22 cellular contexts compared by ENCODE assay signal in the genomic region with DNA sequence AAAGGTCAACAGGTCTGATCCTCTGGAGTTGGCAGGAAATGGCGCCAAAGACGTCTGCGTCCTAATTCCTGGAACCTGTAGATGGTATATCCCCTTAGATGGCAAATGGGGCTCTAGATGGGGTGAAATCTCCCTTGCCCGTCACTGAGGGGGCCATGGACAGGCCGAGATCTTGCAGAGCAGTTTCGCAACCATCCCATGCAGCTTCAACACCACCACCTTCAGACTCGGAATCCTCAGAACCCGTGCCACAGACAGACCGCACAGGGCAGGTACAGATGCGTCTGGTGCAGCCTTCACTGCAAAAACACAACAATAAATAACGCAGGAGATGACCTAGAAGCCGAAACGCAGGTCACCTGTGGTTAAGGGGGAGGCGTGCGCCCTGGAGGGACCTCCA. TPM values are rescaled to one million over a fixed set of nuclear protein-coding genes. Genes with fewer than 3 reads are reported as not detected.
DNase-seq lines count a peak whose midpoint lies in the region; ATAC-seq, FAIRE-seq and TF ChIP-seq lines count a peak whose summit lies in the region.
"Had no signal": no experiment of that assay in that cellular context is flagged by ENCODE, and none has a peak within 500 bp of the region (broad histone marks: within the 10 kb centered on the region; RNA-seq: fewer than 3 reads in every experiment).

No MANE protein-coding gene starts in this region.

- H2AK5ac ChIP-seq in H1 (ENCODE audit: low read depth, low read length), result no peak overlapping the region

- no peak overlapping the region for H3K56ac ChIP-seq in H1 (replicated peaks; ENCODE audit: insufficient read length, low read depth, low read length)

- H3K4me1 ChIP-seq in HepG2 (ENCODE audit: insufficient read depth, low read length), result no peaks in the 10 kb centered on the region
- H3K4me1 ChIP-seq in right lobe of liver, result peaks cover 0 to 66% (median 18%) of the 10 kb centered on the region in 4 donors
- H3K4me1 ChIP-seq in H1 (replicated peaks in 1 of 4; ENCODE audit: control insufficient read depth in 3 of 4, insufficient read depth in 4 of 4, low read length in 3 of 4), result peaks cover 0 to 14% (median 8%) of the 10 kb centered on the region in 4 experiments; a peak in 6 of 7 replicates
- H3K4me1 ChIP-seq: HAP-1, SJSA1 had no signal

- TF ChIP-seq CTCF in HepG2 (CRISPR knock-in tag; IDR thresholded peaks at IDR 0.05), result no peak
- TF ChIP-seq CTCF in right lobe of liver (IDR thresholded peaks at IDR 0.05), result no peak
- TF ChIP-seq CTCF in H1 (IDR thresholded peaks at IDR 0.05; ENCODE audit: control extremely low read depth in 1 of 3, insufficient read depth in 1 of 3, low read depth in 1 of 3, low read length in 3 of 3), result no peak

- no peak overlapping the region for H3K4ac ChIP-seq in H1 (replicated peaks; ENCODE audit: insufficient read length, low read depth, low read length)

- H4K8ac ChIP-seq in H1 (ENCODE audit: extremely low read depth, insufficient read depth, low read length), result no peak overlapping the region

- CTCF ChIA-PET in HepG2 (lab: Yijun Ruan, JAX; ENCODE audit: low intra/inter-chr PET ratio, low total read pairs) (no interaction called here), H1 (lab: Charles Lee; ENCODE audit: partially characterized antibody) (interaction anchor here (1.2 to 16.5 kb wide), 8 partner anchors 10 to 62 kb away, joined by 4 to 228 read pairs (median 5); no protein-coding TSS in a partner anchor)

- in situ Hi-C loops in HepG2 (cut with HindIII; ENCODE audit: extremely low pct_ligation_motif_present, low pct_unique_long_range_greater_than_20kb), result no loop called here

- H3K27me3 ChIP-seq in HepG2 (ENCODE audit: control insufficient read depth in 1 of 2, insufficient read depth in 2 of 2, low read length in 2 of 2) (no peaks in the 10 kb centered on the region), right lobe of liver (no peaks in the 10 kb centered on the region), H1 (replicated peaks in 1 of 4; ENCODE audit: control insufficient read depth in 3 of 4, extremely low read depth in 1 of 4, insufficient read depth in 3 of 4, low read length in 3 of 4) (no peaks in the 10 kb centered on the region)
- H3K27me3 ChIP-seq: SJSA1 had no signal

- no peak overlapping the region for H3K18ac ChIP-seq in H1 (ENCODE audit: extremely low read depth, low read length)

- no peak overlapping the region for H3K9ac ChIP-seq in HepG2 (ENCODE audit: insufficient read depth, low read depth, low read length)
- no peak overlapping the region for H3K9ac ChIP-seq in H1 (replicated peaks in 1 of 4; ENCODE audit: extremely low read depth in 1 of 4, low read depth in 3 of 4, low read length in 3 of 4)
- H3K9ac ChIP-seq: GM23248, KMS-11 had no signal

- POLR2A ChIA-PET in HepG2 (lab: Yijun Ruan, JAX), result no interaction called here
- POLR2A ChIA-PET in H1 (lab: Charles Lee; ENCODE audit: partially characterized antibody), result interaction anchor here (1.0 to 2.8 kb wide), 3 partner anchors 11 to 16 kb away, joined by 3 to 8 read pairs (median 5); no protein-coding TSS in a partner anchor

- H2BK5ac ChIP-seq in H1 (ENCODE audit: low read depth, low read length), result peak overlapping the region; percentile 44; the same call in 1 of the 2 replicates

- H4K20me1 ChIP-seq in HepG2 (ENCODE audit: insufficient read depth, low read length) (0 out of 2 replicates have a peak, but pooled peaks cover 3% of the 10 kb centered on the region), H1 (replicated peaks in 1 of 2; ENCODE audit: control insufficient read depth in 1 of 2, insufficient read depth in 2 of 2, low read length in 2 of 2) (peaks cover 0 to 14% of the 10 kb centered on the region in 2 experiments)

- no peak overlapping the region for H4K91ac ChIP-seq in H1 (replicated peaks; ENCODE audit: insufficient read length, low read length)

- H2BK12ac ChIP-seq in H1 (ENCODE audit: low read depth, low read length), result 0 out of 2 replicates have a peak overlapping the region, but pooled peaks have one; percentile 27

- H3K27ac ChIP-seq in HepG2 (ENCODE audit: extremely low read length, insufficient read depth, low read length) (no peak overlapping the region), right lobe of liver (no peak overlapping the region), H1 (ENCODE audit: low read depth, low read length) (no peak overlapping the region)
- H3K27ac ChIP-seq: GM23248, KMS-11, SJSA1 had no signal

- TF ChIP-seq RAD21 in HepG2 (CRISPR knock-in tag; IDR thresholded peaks at IDR 0.05) (no peak), H1 (IDR thresholded peaks at IDR 0.05 in 1 of 2, conservative IDR thresholded peaks at IDR 0.05 in 1 of 2; ENCODE audit: low read depth in 2 of 2, low read length in 2 of 2) (no peak)

- H3K4me3 ChIP-seq in HepG2 (replicated peaks in 1 of 3; ENCODE audit: insufficient read depth in 1 of 3, low read depth in 2 of 3, low read length in 3 of 3), result no peak overlapping the region
- H3K4me3 ChIP-seq in right lobe of liver, result no peak overlapping the region
- H3K4me3 ChIP-seq in H1 (ENCODE audit: extremely low read depth in 1 of 4, insufficient read depth in 2 of 4, low read depth in 3 of 4, low read length in 4 of 4), result no peak overlapping the region
- H3K4me3 ChIP-seq: GM23248, HAP-1, SJSA1 had no signal

- H2BK120ac ChIP-seq in H1 (replicated peaks; ENCODE audit: low read depth, low read length), result no peak overlapping the region

- H3K9me3 ChIP-seq in HepG2 (ENCODE audit: low read length), result no peaks in the 10 kb centered on the region
- no peaks in the 10 kb centered on the region for H3K9me3 ChIP-seq in right lobe of liver
- H3K9me3 ChIP-seq in H1 (ENCODE audit: insufficient read depth in 2 of 2, low read depth in 1 of 2, low read length in 1 of 2), result no peaks in the 10 kb centered on the region
- H3K9me3 ChIP-seq: HAP-1, SJSA1 had no signal

- no peak overlapping the region for H4K5ac ChIP-seq in H1 (ENCODE audit: insufficient read length, low read depth, low read length)

- intact Hi-C loops in HepG2 (cut with micrococcal nuclease; ENCODE audit: unreplicated experiment) (no loop called here), right lobe of liver (cut with DNase I) (no loop called here)

- no peak overlapping the region for H3K23ac ChIP-seq in H1 (ENCODE audit: insufficient read length)

- FAIRE-seq in HepG2 (lab: Jason Lieb, UNC) (no peak), H1 (lab: Jason Lieb, UNC) (no peak)
- FAIRE-seq: D721Med, HTR-8/SVneo had no signal

- BruUV-seq in HepG2 (replicated peaks; lab: Mats Ljungman, UMichigan), result no TSS peak

- peaks cover 2% of the 10 kb centered on the region; the same call in 1 of the 2 replicates for H3K23me2 ChIP-seq in H1 (ENCODE audit: low read depth, low read length)

- DNase-seq in HepG2 (ENCODE audit: low spot score) (no peak), right lobe of liver (no peak), H1 (ENCODE audit: low read depth in 1 of 2, low spot score in 2 of 2) (no peak), kidney glomerular epithelial cell (lab: John Stamatoyannopoulos, UW) (no peak), iPS-NIHi7 (ENCODE audit: extremely low spot score) (no peak)
- DNase-seq: CD4-positive, alpha-beta T cell; GM23248; HFFc6; MM.1S; NCI-H2029; NCI-H446 treated with DMSO at 0.1 percent for 48 hours; NCI-H526; NCI-H82; NK-92 treated with Interleukin-12 subunit alpha and Interleukin-12 subunit beta, amount 100 ng/mL, for 24 hours; PC-3; Right ventricle myocardium superior had no signal

- H3K79me2 ChIP-seq in HepG2 (ENCODE audit: insufficient read depth, low read length), result peaks cover 6% of the 10 kb centered on the region
- peaks cover 0 to 28% of the 10 kb centered on the region in 2 experiments; a peak in 2 of 4 replicates for H3K79me2 ChIP-seq in H1 (ENCODE audit: control insufficient read depth in 1 of 2, insufficient read depth in 2 of 2, low read length in 2 of 2)

- H3K4me2 ChIP-seq in HepG2 (ENCODE audit: low read depth, low read length) (no peak overlapping the region), H1 (ENCODE audit: insufficient read depth in 1 of 2, low read depth in 2 of 2, low read length in 2 of 2) (no peak overlapping the region)
- H3K4me2 ChIP-seq: KMS-11 had no signal

- H3K14ac ChIP-seq in H1 (ENCODE audit: insufficient read length), result no peak overlapping the region

- H2AFZ ChIP-seq in HepG2 (ENCODE audit: low read length) (no peak overlapping the region), H1 (ENCODE audit: low read length) (no peak overlapping the region)
- H2AFZ ChIP-seq: GM23248 had no signal

- H3K36me3 ChIP-seq in HepG2 (replicated peaks in 1 of 2; ENCODE audit: control insufficient read depth in 1 of 2, insufficient read depth in 2 of 2, low read length in 2 of 2) (peaks cover 4 to 16% of the 10 kb centered on the region in 2 experiments; a peak in 3 of 5 replicates), right lobe of liver (no peaks in the 10 kb centered on the region), H1 (ENCODE audit: control insufficient read depth in 2 of 4, insufficient read depth in 4 of 4, low read length in 3 of 4) (peaks cover 0 to 9% (median 2%) of the 10 kb centered on the region in 4 experiments; a peak in 1 of 8 replicates)

- peaks cover 13% of the 10 kb centered on the region for H3K79me1 ChIP-seq in H1 (ENCODE audit: low read depth, low read length)

- no peak for TF ChIP-seq EP300 in HepG2 (IDR thresholded peaks at IDR 0.05; ENCODE audit: low read depth in 2 of 2, low read length in 2 of 2)
- TF ChIP-seq EP300 in HepG2 (CRISPR knock-in tag; IDR thresholded peaks at IDR 0.05; ENCODE audit: borderline replicate concordance), result no peak
- TF ChIP-seq EP300 in H1 (IDR thresholded peaks at IDR 0.05; ENCODE audit: borderline replicate concordance in 1 of 2, low read depth in 2 of 2, low read length in 2 of 2), result no peak

- H2BK15ac ChIP-seq in H1 (ENCODE audit: low read length), result no peak overlapping the region

- no peak for TF ChIP-seq POLR2A in HepG2 (IDR thresholded peaks at IDR 0.05; ENCODE audit: insufficient read depth in 1 of 2, low read depth in 2 of 2, low read length in 2 of 2)
- TF ChIP-seq POLR2A in right lobe of liver (IDR thresholded peaks at IDR 0.05), result no peak
- no peak for TF ChIP-seq POLR2A in H1 (IDR thresholded peaks at IDR 0.05; ENCODE audit: control extremely low read depth in 1 of 2, low read depth in 2 of 2, low read length in 2 of 2)

- ATAC-seq in HepG2 (no peak), right lobe of liver (no peak), GM21528 (IDR thresholded peaks at IDR 0.05; ENCODE audit: low FRiP score, unreplicated experiment) (no peak)
- ATAC-seq: PC-3 had no signal

- H2BK20ac ChIP-seq in H1 (ENCODE audit: low read length), result no peak overlapping the region

- 95% methylated on average over 14 of the region's 15 CpGs for WGBS in HepG2 (ENCODE audit: low lambda C conversion rate)
- 67% methylated on average over 11 of the region's 15 CpGs for WGBS in right lobe of liver (ENCODE audit: insufficient coverage, low coverage, low lambda C conversion rate, missing lambda C conversion rate)
- 91% methylated on average over 15 of the region's 15 CpGs; no CpG with 5 or more reads in 1 of the 2 experiments for WGBS in H1 (ENCODE audit: extremely low coverage in 1 of 2, insufficient coverage in 1 of 2, insufficient read length in 1 of 2, insufficient replicate concordance in 2 of 2, low coverage in 1 of 2, low lambda C conversion rate in 2 of 2, missing lambda C conversion rate in 1 of 2), 2 experiments

RNA-seq across cellular contexts. Expression of gene REXO1, which starts 17.7 kb away (rescaled TPM):
- total RNA-seq in HepG2 (2016; rRNA removed; fragmentation: Illumina TruSeq; extraction: Trizol) (3.0 and 5.0 TPM in 2 replicates), right lobe of liver (10 to 100 TPM in 4 of 6 experiments, 1 to 10 TPM in 2; 8.0 to 17.7 (median 12.6) TPM)
- 1.1 and 3.2 TPM in 2 replicates for total RNA-seq in HepG2 (2016; cell fraction: cytosol; rRNA removed; fragmentation: Illumina TruSeq; extraction: Trizol; ENCODE audit: low read depth)
- 4.1 and 5.2 TPM in 2 replicates for total RNA-seq in HepG2 (2016; cell fraction: insoluble cytoplasmic fraction; rRNA removed; fragmentation: Illumina TruSeq; extraction: Trizol)
- total RNA-seq in HepG2 (2016; cell fraction: membrane; rRNA removed; fragmentation: Illumina TruSeq; extraction: Trizol), result 3.9 and 4.2 TPM in 2 replicates
- total RNA-seq in HepG2 (2016; cell fraction: nucleus; rRNA removed; fragmentation: Illumina TruSeq; extraction: Trizol), result 6.0 and 7.6 TPM in 2 replicates
- polyA plus RNA-seq in HepG2 (2011; rRNA removed) (11.2 and 13.0 TPM in 2 replicates), H1 (2011; rRNA removed) (44.3 and 69.6 TPM in 2 replicates)
- polyA plus RNA-seq in HepG2 (2011; cell fraction: cytosol; rRNA removed), result 8.7 and 9.8 TPM in 2 replicates
- 91.1 and 123 TPM in 2 replicates for polyA plus RNA-seq in HepG2 (2011; cell fraction: nucleus; rRNA removed)
- 13.8 and 15.4 TPM in 2 replicates for polyA plus RNA-seq in HepG2 (2012)
- polyA plus RNA-seq in HepG2 (2016; cell fraction: cytosol; fragmentation: Illumina TruSeq; extraction: Trizol; ENCODE audit: low read depth), result 1.7 and 1.8 TPM in 2 replicates
- 7.3 and 10.0 TPM in 2 replicates for polyA plus RNA-seq in HepG2 (2016; cell fraction: insoluble cytoplasmic fraction; fragmentation: Illumina TruSeq; extraction: Trizol; ENCODE audit: low read depth)
- 5.1 and 5.3 TPM in 2 replicates for polyA plus RNA-seq in HepG2 (2016; cell fraction: membrane; fragmentation: Illumina TruSeq; extraction: Trizol; ENCODE audit: low read depth)
- 39.5 and 44.1 TPM in 2 replicates for polyA plus RNA-seq in HepG2 (2016; cell fraction: nucleus; fragmentation: Illumina TruSeq; extraction: Trizol; ENCODE audit: insufficient read depth, low read depth)
- polyA minus RNA-seq in HepG2 (2011; rRNA and poly(A)+ RNA removed; ENCODE audit: low replicate concordance), result 16.3 and 19.1 TPM in 2 replicates
- polyA minus RNA-seq in HepG2 (2011; cell fraction: cytosol; rRNA and poly(A)+ RNA removed), result 5.5 and 7.7 TPM in 2 replicates
- polyA minus RNA-seq in HepG2 (2011; cell fraction: nucleus; rRNA and poly(A)+ RNA removed), result 9.3 and 10.8 TPM in 2 replicates
- total RNA-seq in H1 (2021; fragmentation: NEBNext Ultra II Directional; extraction: Animal tissue kit (Norgen Biotek cat#: 25700)), result 42.4 and 44.3 TPM in 2 replicates
- polyA plus RNA-seq in H1 (2011; cell fraction: cytosol; rRNA removed), result 21.3 TPM
- 69.2 TPM for polyA plus RNA-seq in H1 (2011; cell fraction: nucleus; rRNA removed)
- 35.1 to 44.9 TPM (median 43.7 TPM) in 4 replicates for polyA plus RNA-seq in H1 (2012, experiment 1 of 2)
- 33.4 TPM for polyA plus RNA-seq in H1 (2012, experiment 2 of 2)
- 22.8 TPM for polyA plus RNA-seq in H1 (2013, experiment 1 of 2)
- polyA plus RNA-seq in H1 (2013, experiment 2 of 2), result 21.3 TPM
- polyA minus RNA-seq in H1 (2011; rRNA and poly(A)+ RNA removed), result 18.8 and 19.5 TPM in 2 replicates
- polyA minus RNA-seq in H1 (2011; cell fraction: cytosol; rRNA and poly(A)+ RNA removed), result 24.8 TPM
- 20.1 TPM for polyA minus RNA-seq in H1 (2011; cell fraction: nucleus; rRNA and poly(A)+ RNA removed)

RNA-seq across cellular contexts. Expression of gene ATP8B3, which starts 18.5 kb away (rescaled TPM):
- total RNA-seq in HepG2 (2016; rRNA removed; fragmentation: Illumina TruSeq; extraction: Trizol) (1.8 and 2.6 TPM in 2 replicates), right lobe of liver (1 to 10 TPM in 5 of 6 experiments, under 1 TPM in 1; 0.86 to 5.7 (median 3.1) TPM)
- 0.35 and 0.40 TPM in 2 replicates for total RNA-seq in HepG2 (2016; cell fraction: cytosol; rRNA removed; fragmentation: Illumina TruSeq; extraction: Trizol; ENCODE audit: low read depth)
- total RNA-seq in HepG2 (2016; cell fraction: insoluble cytoplasmic fraction; rRNA removed; fragmentation: Illumina TruSeq; extraction: Trizol), result 1.8 and 2.6 TPM in 2 replicates
- total RNA-seq in HepG2 (2016; cell fraction: membrane; rRNA removed; fragmentation: Illumina TruSeq; extraction: Trizol), result 1.2 and 1.7 TPM in 2 replicates
- total RNA-seq in HepG2 (2016; cell fraction: nucleus; rRNA removed; fragmentation: Illumina TruSeq; extraction: Trizol), result 1.9 and 3.5 TPM in 2 replicates
- polyA plus RNA-seq in HepG2 (2011; rRNA removed) (5.8 and 5.9 TPM in 2 replicates), H1 (2011; rRNA removed) (9.3 and 10.0 TPM in 2 replicates)
- polyA plus RNA-seq in HepG2 (2011; cell fraction: cytosol; rRNA removed), result 3.8 and 4.8 TPM in 2 replicates
- polyA plus RNA-seq in HepG2 (2011; cell fraction: nucleus; rRNA removed), result 10.6 and 12.8 TPM in 2 replicates
- polyA plus RNA-seq in HepG2 (2012), result 2.4 and 2.5 TPM in 2 replicates
- polyA plus RNA-seq in HepG2 (2016; cell fraction: cytosol; fragmentation: Illumina TruSeq; extraction: Trizol; ENCODE audit: low read depth), result 0.36 and 0.59 TPM in 2 replicates
- 1.1 and 2.2 TPM in 2 replicates for polyA plus RNA-seq in HepG2 (2016; cell fraction: insoluble cytoplasmic fraction; fragmentation: Illumina TruSeq; extraction: Trizol; ENCODE audit: low read depth)
- 0.69 and 0.98 TPM in 2 replicates for polyA plus RNA-seq in HepG2 (2016; cell fraction: membrane; fragmentation: Illumina TruSeq; extraction: Trizol; ENCODE audit: low read depth)
- polyA plus RNA-seq in HepG2 (2016; cell fraction: nucleus; fragmentation: Illumina TruSeq; extraction: Trizol; ENCODE audit: insufficient read depth, low read depth), result 9.6 and 11.4 TPM in 2 replicates
- polyA minus RNA-seq in HepG2 (2011; rRNA and poly(A)+ RNA removed; ENCODE audit: low replicate concordance), result 10.3 and 16.8 TPM in 2 replicates
- 4.6 and 5.4 TPM in 2 replicates for polyA minus RNA-seq in HepG2 (2011; cell fraction: cytosol; rRNA and poly(A)+ RNA removed)
- 2.7 and 3.0 TPM in 2 replicates for polyA minus RNA-seq in HepG2 (2011; cell fraction: nucleus; rRNA and poly(A)+ RNA removed)
- total RNA-seq in H1 (2021; fragmentation: NEBNext Ultra II Directional; extraction: Animal tissue kit (Norgen Biotek cat#: 25700)), result 2.9 and 4.1 TPM in 2 replicates
- 9.1 TPM for polyA plus RNA-seq in H1 (2011; cell fraction: cytosol; rRNA removed)
- 19.8 TPM for polyA plus RNA-seq in H1 (2011; cell fraction: nucleus; rRNA removed)
- polyA plus RNA-seq in H1 (2012, experiment 1 of 2), result 4.2 to 8.7 TPM (median 7.7 TPM) in 4 replicates
- polyA plus RNA-seq in H1 (2012, experiment 2 of 2), result 4.7 TPM
- polyA plus RNA-seq in H1 (2013, experiment 1 of 2), result 5.4 TPM
- 4.9 TPM for polyA plus RNA-seq in H1 (2013, experiment 2 of 2)
- polyA minus RNA-seq in H1 (2011; rRNA and poly(A)+ RNA removed), result 4.7 and 7.9 TPM in 2 replicates
- 5.4 TPM for polyA minus RNA-seq in H1 (2011; cell fraction: cytosol; rRNA and poly(A)+ RNA removed)
- 5.2 TPM for polyA minus RNA-seq in H1 (2011; cell fraction: nucleus; rRNA and poly(A)+ RNA removed)

RNA-seq across cellular contexts. Expression of gene KLF16, which starts 32.8 kb away (rescaled TPM):
- total RNA-seq in HepG2 (2016; rRNA removed; fragmentation: Illumina TruSeq; extraction: Trizol) (6.2 and 6.7 TPM in 2 replicates), right lobe of liver (10 to 100 TPM in 5 of 6 experiments, 1 to 10 TPM in 1; 9.9 to 23.6 (median 10.8) TPM)
- 2.1 and 2.2 TPM in 2 replicates for total RNA-seq in HepG2 (2016; cell fraction: cytosol; rRNA removed; fragmentation: Illumina TruSeq; extraction: Trizol; ENCODE audit: low read depth)
- total RNA-seq in HepG2 (2016; cell fraction: insoluble cytoplasmic fraction; rRNA removed; fragmentation: Illumina TruSeq; extraction: Trizol), result 5.5 and 5.9 TPM in 2 replicates
- 8.3 and 8.9 TPM in 2 replicates for total RNA-seq in HepG2 (2016; cell fraction: membrane; rRNA removed; fragmentation: Illumina TruSeq; extraction: Trizol)
- total RNA-seq in HepG2 (2016; cell fraction: nucleus; rRNA removed; fragmentation: Illumina TruSeq; extraction: Trizol), result 4.0 and 4.8 TPM in 2 replicates
- polyA plus RNA-seq in HepG2 (2011; rRNA removed) (3.5 and 4.7 TPM in 2 replicates), H1 (2011; rRNA removed) (14.3 and 44.7 TPM in 2 replicates)
- polyA plus RNA-seq in HepG2 (2011; cell fraction: cytosol; rRNA removed), result 3.7 and 7.0 TPM in 2 replicates
- 16.7 and 31.9 TPM in 2 replicates for polyA plus RNA-seq in HepG2 (2011; cell fraction: nucleus; rRNA removed)
- polyA plus RNA-seq in HepG2 (2012), result 8.3 and 9.4 TPM in 2 replicates
- 3.2 and 3.4 TPM in 2 replicates for polyA plus RNA-seq in HepG2 (2016; cell fraction: cytosol; fragmentation: Illumina TruSeq; extraction: Trizol; ENCODE audit: low read depth)
- 12.0 and 14.3 TPM in 2 replicates for polyA plus RNA-seq in HepG2 (2016; cell fraction: insoluble cytoplasmic fraction; fragmentation: Illumina TruSeq; extraction: Trizol; ENCODE audit: low read depth)
- polyA plus RNA-seq in HepG2 (2016; cell fraction: membrane; fragmentation: Illumina TruSeq; extraction: Trizol; ENCODE audit: low read depth), result 8.9 and 9.3 TPM in 2 replicates
- 11.4 and 12.0 TPM in 2 replicates for polyA plus RNA-seq in HepG2 (2016; cell fraction: nucleus; fragmentation: Illumina TruSeq; extraction: Trizol; ENCODE audit: insufficient read depth, low read depth)
- 3.1 and 9.7 TPM in 2 replicates for polyA minus RNA-seq in HepG2 (2011; rRNA and poly(A)+ RNA removed; ENCODE audit: low replicate concordance)
- 8.9 and 15.3 TPM in 2 replicates for polyA minus RNA-seq in HepG2 (2011; cell fraction: cytosol; rRNA and poly(A)+ RNA removed)
- polyA minus RNA-seq in HepG2 (2011; cell fraction: nucleus; rRNA and poly(A)+ RNA removed), result 2.1 and 2.2 TPM in 2 replicates
- total RNA-seq in H1 (2021; fragmentation: NEBNext Ultra II Directional; extraction: Animal tissue kit (Norgen Biotek cat#: 25700)), result 45.9 and 53.2 TPM in 2 replicates
- 15.0 TPM for polyA plus RNA-seq in H1 (2011; cell fraction: cytosol; rRNA removed)
- polyA plus RNA-seq in H1 (2011; cell fraction: nucleus; rRNA removed), result 29.0 TPM
- 15.6 to 26.7 TPM (median 23.8 TPM) in 4 replicates for polyA plus RNA-seq in H1 (2012, experiment 1 of 2)
- 21.5 TPM for polyA plus RNA-seq in H1 (2012, experiment 2 of 2)
- polyA plus RNA-seq in H1 (2013, experiment 1 of 2), result 27.2 TPM
- 28.5 TPM for polyA plus RNA-seq in H1 (2013, experiment 2 of 2)
- 1.1 and 2.2 TPM in 2 replicates for polyA minus RNA-seq in H1 (2011; rRNA and poly(A)+ RNA removed)
- 32.1 TPM for polyA minus RNA-seq in H1 (2011; cell fraction: cytosol; rRNA and poly(A)+ RNA removed)
- 10.4 TPM for polyA minus RNA-seq in H1 (2011; cell fraction: nucleus; rRNA and poly(A)+ RNA removed)

RNA-seq across cellular contexts. Expression of gene ABHD17A, which starts 54.7 kb away (rescaled TPM):
- total RNA-seq in HepG2 (2016; rRNA removed; fragmentation: Illumina TruSeq; extraction: Trizol) (27.9 and 40.8 TPM in 2 replicates), right lobe of liver (10 to 100 TPM; 20.4 to 49.5 (median 23.5) TPM)
- total RNA-seq in HepG2 (2016; cell fraction: cytosol; rRNA removed; fragmentation: Illumina TruSeq; extraction: Trizol; ENCODE audit: low read depth), result 52.2 and 64.4 TPM in 2 replicates
- 24.0 and 37.3 TPM in 2 replicates for total RNA-seq in HepG2 (2016; cell fraction: insoluble cytoplasmic fraction; rRNA removed; fragmentation: Illumina TruSeq; extraction: Trizol)
- total RNA-seq in HepG2 (2016; cell fraction: membrane; rRNA removed; fragmentation: Illumina TruSeq; extraction: Trizol), result 65.2 and 82.2 TPM in 2 replicates
- total RNA-seq in HepG2 (2016; cell fraction: nucleus; rRNA removed; fragmentation: Illumina TruSeq; extraction: Trizol), result 17.1 and 19.3 TPM in 2 replicates
- polyA plus RNA-seq in HepG2 (2011; rRNA removed) (27.7 and 44.6 TPM in 2 replicates), H1 (2011; rRNA removed) (87.4 and 98.0 TPM in 2 replicates)
- polyA plus RNA-seq in HepG2 (2011; cell fraction: cytosol; rRNA removed), result 25.9 and 53.1 TPM in 2 replicates
- polyA plus RNA-seq in HepG2 (2011; cell fraction: nucleus; rRNA removed), result 72.5 and 83.8 TPM in 2 replicates
- polyA plus RNA-seq in HepG2 (2012), result 11.9 and 16.2 TPM in 2 replicates
- 51.0 and 62.5 TPM in 2 replicates for polyA plus RNA-seq in HepG2 (2016; cell fraction: cytosol; fragmentation: Illumina TruSeq; extraction: Trizol; ENCODE audit: low read depth)
- 25.3 and 27.0 TPM in 2 replicates for polyA plus RNA-seq in HepG2 (2016; cell fraction: insoluble cytoplasmic fraction; fragmentation: Illumina TruSeq; extraction: Trizol; ENCODE audit: low read depth)
- 54.6 and 60.4 TPM in 2 replicates for polyA plus RNA-seq in HepG2 (2016; cell fraction: membrane; fragmentation: Illumina TruSeq; extraction: Trizol; ENCODE audit: low read depth)
- 38.7 and 42.0 TPM in 2 replicates for polyA plus RNA-seq in HepG2 (2016; cell fraction: nucleus; fragmentation: Illumina TruSeq; extraction: Trizol; ENCODE audit: insufficient read depth, low read depth)
- polyA minus RNA-seq in HepG2 (2011; rRNA and poly(A)+ RNA removed; ENCODE audit: low replicate concordance), result 15.0 and 50.9 TPM in 2 replicates
- polyA minus RNA-seq in HepG2 (2011; cell fraction: cytosol; rRNA and poly(A)+ RNA removed), result 17.2 and 18.0 TPM in 2 replicates
- polyA minus RNA-seq in HepG2 (2011; cell fraction: nucleus; rRNA and poly(A)+ RNA removed), result 5.7 and 5.8 TPM in 2 replicates
- total RNA-seq in H1 (2021; fragmentation: NEBNext Ultra II Directional; extraction: Animal tissue kit (Norgen Biotek cat#: 25700)), result 41.2 and 45.3 TPM in 2 replicates
- 60.4 TPM for polyA plus RNA-seq in H1 (2011; cell fraction: cytosol; rRNA removed)
- polyA plus RNA-seq in H1 (2011; cell fraction: nucleus; rRNA removed), result 86.1 TPM
- polyA plus RNA-seq in H1 (2012, experiment 1 of 2), result 15.8 to 35.0 TPM (median 33.1 TPM) in 4 replicates
- polyA plus RNA-seq in H1 (2012, experiment 2 of 2), result 33.7 TPM
- 35.1 TPM for polyA plus RNA-seq in H1 (2013, experiment 1 of 2)
- 34.7 TPM for polyA plus RNA-seq in H1 (2013, experiment 2 of 2)
- polyA minus RNA-seq in H1 (2011; rRNA and poly(A)+ RNA removed), result 8.1 and 11.4 TPM in 2 replicates
- 24.5 TPM for polyA minus RNA-seq in H1 (2011; cell fraction: cytosol; rRNA and poly(A)+ RNA removed)
- polyA minus RNA-seq in H1 (2011; cell fraction: nucleus; rRNA and poly(A)+ RNA removed), result 18.1 TPM

Comparison
In these comparisons a context has a peak if more than half of its experiments do, and no peak if none do; other contexts are left out.
1. Of the 41 proteins assayed by ChIP-seq in both HepG2 and H1: peak only in HepG2: CEBPB; only in H1: none; in both: none; in neither: 40.